ENCODE assay signal across 8 cellular contexts in genomic region chr14:21039585-21040369, GRCh38. TPM values are rescaled to one million over a fixed set of nuclear protein-coding genes. Genes with fewer than 3 reads are reported as not detected.
A peak's percentile ranks its signal among the peaks of the same experiment; 100 is the strongest.
DNase-seq lines count a peak whose midpoint lies in the region; ATAC-seq, FAIRE-seq and TF ChIP-seq lines count a peak whose summit lies in the region.

No MANE protein-coding gene starts in this region.

- peak; percentile 54 for TF ChIP-seq CTCF in DOHH2 (IDR thresholded peaks at IDR 0.05; ENCODE audit: low read depth, low read length, poor library complexity, severe bottlenecking)
- peak; percentile 93 for TF ChIP-seq CTCF in HepG2 (CRISPR knock-in tag; IDR thresholded peaks at IDR 0.05)
- peak; percentile 62 for TF ChIP-seq CTCF in thoracic aorta (IDR thresholded peaks at IDR 0.05)

- POLR2A ChIA-PET in HepG2 (lab: Yijun Ruan, JAX), result interaction anchor here (0.8 to 3.5 kb wide), 15 partner anchors 10 to 64 kb away, joined by 3 to 112 read pairs (median 15); partner anchors contain the start of genes ARHGEF40, NDRG2 and TPPP2

- H3K27ac ChIP-seq in DOHH2 (ENCODE audit: low read depth, low read length) (no peak overlapping the region), HepG2 (ENCODE audit: extremely low read length, insufficient read depth, low read length) (peak overlapping the region; percentile 22), thoracic aorta (peak overlapping the region; percentile 64 to 68)

- no peak for TF ChIP-seq POLR2A in HepG2 (IDR thresholded peaks at IDR 0.05; ENCODE audit: insufficient read depth in 1 of 2, low read depth in 2 of 2, low read length in 2 of 2)

- H3K36me3 ChIP-seq in DOHH2 (ENCODE audit: control insufficient read depth, low read length) (no peaks in the 10 kb centered on the region), HepG2 (replicated peaks in 1 of 2; ENCODE audit: control insufficient read depth in 1 of 2, insufficient read depth in 2 of 2, low read length in 2 of 2) (no peaks in the 10 kb centered on the region), thoracic aorta (no peaks in the 10 kb centered on the region)

- in situ Hi-C loops in HepG2 (cut with HindIII; ENCODE audit: extremely low pct_ligation_motif_present, low pct_unique_long_range_greater_than_20kb), result loop anchor here (5.0 kb wide), 1 partner anchor 182 kb away; no protein-coding TSS in a partner anchor

- peak overlapping the region; percentile 82 for H2AFZ ChIP-seq in HepG2 (ENCODE audit: low read length)

- H3K9me2 ChIP-seq in DOHH2 (replicated peaks; ENCODE audit: control insufficient read depth, low read length), result no peaks in the 10 kb centered on the region

- CTCF ChIA-PET in HepG2 (lab: Yijun Ruan, JAX; ENCODE audit: low intra/inter-chr PET ratio, low total read pairs), result interaction anchor here (0.7 to 4.8 kb wide), 16 partner anchors 15 to 342 kb away, joined by 3 to 109 read pairs (median 4); partner anchors contain the start of gene METTL17

- BruUV-seq in HepG2 (replicated peaks; lab: Mats Ljungman, UMichigan), result no TSS peak

- H3K4me1 ChIP-seq in DOHH2 (ENCODE audit: control insufficient read depth, low read length), result no peaks in the 10 kb centered on the region
- peaks cover 76% of the 10 kb centered on the region for H3K4me1 ChIP-seq in HepG2 (ENCODE audit: insufficient read depth, low read length)
- peaks cover 13 to 17% of the 10 kb centered on the region in 2 donors for H3K4me1 ChIP-seq in thoracic aorta (ENCODE audit: control insufficient read depth in 1 of 2, low read depth in 2 of 2)

- H3K27me3 ChIP-seq in DOHH2 (ENCODE audit: control insufficient read depth, low read length) (peaks cover 35% of the 10 kb centered on the region), HepG2 (ENCODE audit: control insufficient read depth in 1 of 2, insufficient read depth in 2 of 2, low read length in 2 of 2) (no peaks in the 10 kb centered on the region; a peak in 1 of 5 replicates), thoracic aorta (replicated peaks; ENCODE audit: insufficient read depth) (no peaks in the 10 kb centered on the region)

- DNase-seq in HT1080 (ENCODE audit: low read depth), result peak; percentile 67
- peak; percentile 43 for DNase-seq in RPMI8226
- DNase-seq in dermis blood vessel endothelial cell, result peak; percentile 63
- peak; percentile 85 for DNase-seq in HepG2 (ENCODE audit: low spot score)
- no peak for DNase-seq in thoracic aorta (ENCODE audit: low spot score)

- FAIRE-seq in HepG2 (lab: Jason Lieb, UNC), result peak; percentile 94

- H3K9ac ChIP-seq in HepG2 (ENCODE audit: insufficient read depth, low read depth, low read length), result peak overlapping the region; percentile 38

- H4K20me1 ChIP-seq in DOHH2 (ENCODE audit: control insufficient read depth, insufficient read depth, low read depth, low read length) (no peaks in the 10 kb centered on the region), HepG2 (ENCODE audit: insufficient read depth, low read length) (no peaks in the 10 kb centered on the region)

- TF ChIP-seq EP300 in HepG2 (IDR thresholded peaks at IDR 0.05; ENCODE audit: low read depth in 2 of 2, low read length in 2 of 2) (no peak), HepG2 (CRISPR knock-in tag; IDR thresholded peaks at IDR 0.05; ENCODE audit: borderline replicate concordance) (no peak)

- ATAC-seq in HepG2 (peak; percentile 78), thoracic aorta (ENCODE audit: insufficient number of reproducible peaks, low FRiP score, low read depth) (no peak), HG03196 (IDR thresholded peaks at IDR 0.05; ENCODE audit: unreplicated experiment) (no peak), HG03565 (IDR thresholded peaks at IDR 0.05; ENCODE audit: unreplicated experiment) (no peak)

- H3K4me2 ChIP-seq in DOHH2 (ENCODE audit: low read length) (no peak overlapping the region), HepG2 (ENCODE audit: low read depth, low read length) (peak overlapping the region; percentile 69)

- intact Hi-C loops in HepG2 (cut with micrococcal nuclease; ENCODE audit: unreplicated experiment), result loop anchor here (1.0 to 2.0 kb wide), 3 partner anchors 15 to 182 kb away; no protein-coding TSS in a partner anchor

- peak; percentile 92 for TF ChIP-seq RAD21 in HepG2 (CRISPR knock-in tag; IDR thresholded peaks at IDR 0.05)

- H3K9me3 ChIP-seq in DOHH2 (ENCODE audit: control insufficient read depth, insufficient read depth, low read length) (no peaks in the 10 kb centered on the region), HepG2 (ENCODE audit: low read length) (no peaks in the 10 kb centered on the region), thoracic aorta (no peaks in the 10 kb centered on the region)

- H3K4me3 ChIP-seq in DOHH2 (ENCODE audit: low read length), result no peak overlapping the region
- H3K4me3 ChIP-seq in HepG2 (replicated peaks in 1 of 3; ENCODE audit: insufficient read depth in 1 of 3, low read depth in 2 of 3, low read length in 3 of 3), result peak overlapping the region in 2 of 3 experiments; percentile 20 to 42; a peak in 4 of 6 replicates
- H3K4me3 ChIP-seq in thoracic aorta, result no peak overlapping the region

- H3F3A ChIP-seq in DOHH2 (ENCODE audit: control insufficient read depth, insufficient read depth), result no peaks in the 10 kb centered on the region

- no peaks in the 10 kb centered on the region for H3K79me2 ChIP-seq in DOHH2 (ENCODE audit: control insufficient read depth, low read length)
- no peaks in the 10 kb centered on the region for H3K79me2 ChIP-seq in HepG2 (ENCODE audit: insufficient read depth, low read length)

- WGBS in HepG2 (ENCODE audit: low lambda C conversion rate), result 16% methylated on average over 8 of the region's 8 CpGs

RNA-seq across cellular contexts. Expression of gene RNASE7, which starts 2.4 kb away (rescaled TPM):
- 0.43 TPM in 1 of 2 replicates, not detected in the other for total RNA-seq in HT1080 (2014; rRNA removed; shearing (Covaris generic))
- polyA plus RNA-seq in HT1080 (2015; cell fraction: cytosol; rRNA removed), result 0.09 TPM in 1 of 2 replicates, not detected in the other
- polyA plus RNA-seq in HT1080 (2015; cell fraction: nucleus; rRNA removed), result not detected in 2 replicates
- not detected in 2 replicates for total RNA-seq in dermis blood vessel endothelial cell
- total RNA-seq in HepG2 (2016; rRNA removed; fragmentation: Illumina TruSeq; extraction: Trizol), result not detected in 2 replicates
- total RNA-seq in HepG2 (2016; cell fraction: cytosol; rRNA removed; fragmentation: Illumina TruSeq; extraction: Trizol; ENCODE audit: low read depth), result not detected in 2 replicates
- total RNA-seq in HepG2 (2016; cell fraction: insoluble cytoplasmic fraction; rRNA removed; fragmentation: Illumina TruSeq; extraction: Trizol), result not detected in 2 replicates
- total RNA-seq in HepG2 (2016; cell fraction: membrane; rRNA removed; fragmentation: Illumina TruSeq; extraction: Trizol), result not detected in 2 replicates
- not detected in 2 replicates for total RNA-seq in HepG2 (2016; cell fraction: nucleus; rRNA removed; fragmentation: Illumina TruSeq; extraction: Trizol)
- 0.04 and 0.17 TPM in 2 replicates for polyA plus RNA-seq in HepG2 (2011; rRNA removed)
- 0.04 and 0.06 TPM in 2 replicates for polyA plus RNA-seq in HepG2 (2011; cell fraction: cytosol; rRNA removed)
- 0.23 and 0.42 TPM in 2 replicates for polyA plus RNA-seq in HepG2 (2011; cell fraction: nucleus; rRNA removed)
- polyA plus RNA-seq in HepG2 (2012), result 0.41 and 1.6 TPM in 2 replicates
- polyA plus RNA-seq in HepG2 (2016; cell fraction: cytosol; fragmentation: Illumina TruSeq; extraction: Trizol; ENCODE audit: low read depth), result not detected in 2 replicates
- not detected in 2 replicates for polyA plus RNA-seq in HepG2 (2016; cell fraction: insoluble cytoplasmic fraction; fragmentation: Illumina TruSeq; extraction: Trizol; ENCODE audit: low read depth)
- not detected in 2 replicates for polyA plus RNA-seq in HepG2 (2016; cell fraction: membrane; fragmentation: Illumina TruSeq; extraction: Trizol; ENCODE audit: low read depth)
- polyA plus RNA-seq in HepG2 (2016; cell fraction: nucleus; fragmentation: Illumina TruSeq; extraction: Trizol; ENCODE audit: insufficient read depth, low read depth), result not detected in 2 replicates
- polyA minus RNA-seq in HepG2 (2011; rRNA and poly(A)+ RNA removed; ENCODE audit: low replicate concordance), result not detected in 2 replicates
- polyA minus RNA-seq in HepG2 (2011; cell fraction: cytosol; rRNA and poly(A)+ RNA removed), result not detected in 2 replicates
- polyA minus RNA-seq in HepG2 (2011; cell fraction: nucleus; rRNA and poly(A)+ RNA removed), result not detected in 2 replicates
- total RNA-seq in thoracic aorta, result under 1 TPM in 1 of 2 donors, not detected in 1; 0.27 TPM

RNA-seq across cellular contexts. Expression of gene RNASE13, which starts 5.2 kb away (rescaled TPM):
- not detected in 2 replicates for total RNA-seq in HT1080 (2014; rRNA removed; shearing (Covaris generic))
- polyA plus RNA-seq in HT1080 (2015; cell fraction: cytosol; rRNA removed), result not detected in 2 replicates
- polyA plus RNA-seq in HT1080 (2015; cell fraction: nucleus; rRNA removed), result not detected in 2 replicates
- total RNA-seq in dermis blood vessel endothelial cell, result not detected in 2 replicates
- not detected in 2 replicates for total RNA-seq in HepG2 (2016; rRNA removed; fragmentation: Illumina TruSeq; extraction: Trizol)
- not detected in 2 replicates for total RNA-seq in HepG2 (2016; cell fraction: cytosol; rRNA removed; fragmentation: Illumina TruSeq; extraction: Trizol; ENCODE audit: low read depth)
- total RNA-seq in HepG2 (2016; cell fraction: insoluble cytoplasmic fraction; rRNA removed; fragmentation: Illumina TruSeq; extraction: Trizol), result not detected in 2 replicates
- not detected in 2 replicates for total RNA-seq in HepG2 (2016; cell fraction: membrane; rRNA removed; fragmentation: Illumina TruSeq; extraction: Trizol)
- not detected in 2 replicates for total RNA-seq in HepG2 (2016; cell fraction: nucleus; rRNA removed; fragmentation: Illumina TruSeq; extraction: Trizol)
- polyA plus RNA-seq in HepG2 (2011; rRNA removed), result 1.0 and 1.4 TPM in 2 replicates
- polyA plus RNA-seq in HepG2 (2011; cell fraction: cytosol; rRNA removed), result 0.10 and 0.17 TPM in 2 replicates
- 3.5 and 4.0 TPM in 2 replicates for polyA plus RNA-seq in HepG2 (2011; cell fraction: nucleus; rRNA removed)
- 0.65 and 2.3 TPM in 2 replicates for polyA plus RNA-seq in HepG2 (2012)
- polyA plus RNA-seq in HepG2 (2016; cell fraction: cytosol; fragmentation: Illumina TruSeq; extraction: Trizol; ENCODE audit: low read depth), result not detected in 2 replicates
- polyA plus RNA-seq in HepG2 (2016; cell fraction: insoluble cytoplasmic fraction; fragmentation: Illumina TruSeq; extraction: Trizol; ENCODE audit: low read depth), result not detected in 2 replicates
- not detected in 2 replicates for polyA plus RNA-seq in HepG2 (2016; cell fraction: membrane; fragmentation: Illumina TruSeq; extraction: Trizol; ENCODE audit: low read depth)
- 0.49 TPM in 1 of 2 replicates, not detected in the other for polyA plus RNA-seq in HepG2 (2016; cell fraction: nucleus; fragmentation: Illumina TruSeq; extraction: Trizol; ENCODE audit: insufficient read depth, low read depth)
- polyA minus RNA-seq in HepG2 (2011; rRNA and poly(A)+ RNA removed; ENCODE audit: low replicate concordance), result not detected in 2 replicates
- polyA minus RNA-seq in HepG2 (2011; cell fraction: cytosol; rRNA and poly(A)+ RNA removed), result not detected in 2 replicates
- 1.6 and 2.2 TPM in 2 replicates for polyA minus RNA-seq in HepG2 (2011; cell fraction: nucleus; rRNA and poly(A)+ RNA removed)
- not detected for total RNA-seq in thoracic aorta

RNA-seq across cellular contexts. Expression of gene TPPP2, which starts 9.8 kb away (rescaled TPM):
- total RNA-seq in HT1080 (2014; rRNA removed; shearing (Covaris generic)), result not detected in 2 replicates
- not detected in 2 replicates for polyA plus RNA-seq in HT1080 (2015; cell fraction: cytosol; rRNA removed)
- not detected in 2 replicates for polyA plus RNA-seq in HT1080 (2015; cell fraction: nucleus; rRNA removed)
- total RNA-seq in dermis blood vessel endothelial cell (not detected in 2 replicates), HepG2 (2016; rRNA removed; fragmentation: Illumina TruSeq; extraction: Trizol) (0.58 and 0.63 TPM in 2 replicates), thoracic aorta (not detected)
- total RNA-seq in HepG2 (2016; cell fraction: cytosol; rRNA removed; fragmentation: Illumina TruSeq; extraction: Trizol; ENCODE audit: low read depth), result not detected in 2 replicates
- 0.89 and 1.0 TPM in 2 replicates for total RNA-seq in HepG2 (2016; cell fraction: insoluble cytoplasmic fraction; rRNA removed; fragmentation: Illumina TruSeq; extraction: Trizol)
- 0.72 and 1.5 TPM in 2 replicates for total RNA-seq in HepG2 (2016; cell fraction: membrane; rRNA removed; fragmentation: Illumina TruSeq; extraction: Trizol)
- total RNA-seq in HepG2 (2016; cell fraction: nucleus; rRNA removed; fragmentation: Illumina TruSeq; extraction: Trizol), result 1.1 and 1.4 TPM in 2 replicates
- 1.7 and 4.2 TPM in 2 replicates for polyA plus RNA-seq in HepG2 (2011; rRNA removed)
- polyA plus RNA-seq in HepG2 (2011; cell fraction: cytosol; rRNA removed), result 1.2 and 2.2 TPM in 2 replicates
- 4.3 and 5.0 TPM in 2 replicates for polyA plus RNA-seq in HepG2 (2011; cell fraction: nucleus; rRNA removed)
- polyA plus RNA-seq in HepG2 (2012), result 1.6 and 3.7 TPM in 2 replicates
- 0.58 and 0.72 TPM in 2 replicates for polyA plus RNA-seq in HepG2 (2016; cell fraction: cytosol; fragmentation: Illumina TruSeq; extraction: Trizol; ENCODE audit: low read depth)
- 0.66 and 1.7 TPM in 2 replicates for polyA plus RNA-seq in HepG2 (2016; cell fraction: insoluble cytoplasmic fraction; fragmentation: Illumina TruSeq; extraction: Trizol; ENCODE audit: low read depth)
- polyA plus RNA-seq in HepG2 (2016; cell fraction: membrane; fragmentation: Illumina TruSeq; extraction: Trizol; ENCODE audit: low read depth), result 0.56 and 0.69 TPM in 2 replicates
- 0.44 and 2.4 TPM in 2 replicates for polyA plus RNA-seq in HepG2 (2016; cell fraction: nucleus; fragmentation: Illumina TruSeq; extraction: Trizol; ENCODE audit: insufficient read depth, low read depth)
- polyA minus RNA-seq in HepG2 (2011; rRNA and poly(A)+ RNA removed; ENCODE audit: low replicate concordance), result 2.2 TPM in 1 of 2 replicates, not detected in the other
- polyA minus RNA-seq in HepG2 (2011; cell fraction: cytosol; rRNA and poly(A)+ RNA removed), result 1.1 and 1.9 TPM in 2 replicates
- polyA minus RNA-seq in HepG2 (2011; cell fraction: nucleus; rRNA and poly(A)+ RNA removed), result 4.1 and 4.7 TPM in 2 replicates

RNA-seq across cellular contexts. Expression of gene NDRG2, which starts 14.9 kb away (rescaled TPM):
- 13.1 and 16.9 TPM in 2 replicates for total RNA-seq in HT1080 (2014; rRNA removed; shearing (Covaris generic))
- 4.9 and 6.4 TPM in 2 replicates for polyA plus RNA-seq in HT1080 (2015; cell fraction: cytosol; rRNA removed)
- polyA plus RNA-seq in HT1080 (2015; cell fraction: nucleus; rRNA removed), result 11.1 and 13.8 TPM in 2 replicates
- total RNA-seq in dermis blood vessel endothelial cell (3.3 and 3.6 TPM in 2 replicates), HepG2 (2016; rRNA removed; fragmentation: Illumina TruSeq; extraction: Trizol) (27.2 and 27.4 TPM in 2 replicates), thoracic aorta (100 to 1,000 TPM; 139 TPM)
- 7.0 and 7.9 TPM in 2 replicates for total RNA-seq in HepG2 (2016; cell fraction: cytosol; rRNA removed; fragmentation: Illumina TruSeq; extraction: Trizol; ENCODE audit: low read depth)
- total RNA-seq in HepG2 (2016; cell fraction: insoluble cytoplasmic fraction; rRNA removed; fragmentation: Illumina TruSeq; extraction: Trizol), result 23.1 and 29.2 TPM in 2 replicates
- total RNA-seq in HepG2 (2016; cell fraction: membrane; rRNA removed; fragmentation: Illumina TruSeq; extraction: Trizol), result 8.1 and 9.2 TPM in 2 replicates
- 21.6 and 27.8 TPM in 2 replicates for total RNA-seq in HepG2 (2016; cell fraction: nucleus; rRNA removed; fragmentation: Illumina TruSeq; extraction: Trizol)
- 143 and 189 TPM in 2 replicates for polyA plus RNA-seq in HepG2 (2011; rRNA removed)
- 91.9 and 130 TPM in 2 replicates for polyA plus RNA-seq in HepG2 (2011; cell fraction: cytosol; rRNA removed)
- polyA plus RNA-seq in HepG2 (2011; cell fraction: nucleus; rRNA removed), result 360 and 469 TPM in 2 replicates
- polyA plus RNA-seq in HepG2 (2012), result 75.5 and 109 TPM in 2 replicates
- 4.3 and 4.9 TPM in 2 replicates for polyA plus RNA-seq in HepG2 (2016; cell fraction: cytosol; fragmentation: Illumina TruSeq; extraction: Trizol; ENCODE audit: low read depth)
- 42.0 and 43.6 TPM in 2 replicates for polyA plus RNA-seq in HepG2 (2016; cell fraction: insoluble cytoplasmic fraction; fragmentation: Illumina TruSeq; extraction: Trizol; ENCODE audit: low read depth)
- polyA plus RNA-seq in HepG2 (2016; cell fraction: membrane; fragmentation: Illumina TruSeq; extraction: Trizol; ENCODE audit: low read depth), result 7.2 TPM in 2 replicates
- 76.3 and 87.7 TPM in 2 replicates for polyA plus RNA-seq in HepG2 (2016; cell fraction: nucleus; fragmentation: Illumina TruSeq; extraction: Trizol; ENCODE audit: insufficient read depth, low read depth)
- polyA minus RNA-seq in HepG2 (2011; rRNA and poly(A)+ RNA removed; ENCODE audit: low replicate concordance), result 5.2 and 91.7 TPM in 2 replicates
- polyA minus RNA-seq in HepG2 (2011; cell fraction: cytosol; rRNA and poly(A)+ RNA removed), result 23.4 and 34.4 TPM in 2 replicates
- polyA minus RNA-seq in HepG2 (2011; cell fraction: nucleus; rRNA and poly(A)+ RNA removed), result 87.3 and 125 TPM in 2 replicates

RNA-seq across cellular contexts. Expression of gene RNASE8, which starts 17.8 kb away (rescaled TPM):
- total RNA-seq in HT1080 (2014; rRNA removed; shearing (Covaris generic)), result not detected in 2 replicates
- not detected in 2 replicates for polyA plus RNA-seq in HT1080 (2015; cell fraction: cytosol; rRNA removed)
- polyA plus RNA-seq in HT1080 (2015; cell fraction: nucleus; rRNA removed), result not detected in 2 replicates
- not detected in 2 replicates for total RNA-seq in dermis blood vessel endothelial cell
- total RNA-seq in HepG2 (2016; rRNA removed; fragmentation: Illumina TruSeq; extraction: Trizol), result not detected in 2 replicates
- not detected in 2 replicates for total RNA-seq in HepG2 (2016; cell fraction: cytosol; rRNA removed; fragmentation: Illumina TruSeq; extraction: Trizol; ENCODE audit: low read depth)
- not detected in 2 replicates for total RNA-seq in HepG2 (2016; cell fraction: insoluble cytoplasmic fraction; rRNA removed; fragmentation: Illumina TruSeq; extraction: Trizol)
- not detected in 2 replicates for total RNA-seq in HepG2 (2016; cell fraction: membrane; rRNA removed; fragmentation: Illumina TruSeq; extraction: Trizol)
- total RNA-seq in HepG2 (2016; cell fraction: nucleus; rRNA removed; fragmentation: Illumina TruSeq; extraction: Trizol), result not detected in 2 replicates
- not detected in 2 replicates for polyA plus RNA-seq in HepG2 (2011; rRNA removed)
- polyA plus RNA-seq in HepG2 (2011; cell fraction: cytosol; rRNA removed), result not detected in 2 replicates
- not detected in 2 replicates for polyA plus RNA-seq in HepG2 (2011; cell fraction: nucleus; rRNA removed)
- polyA plus RNA-seq in HepG2 (2012), result not detected in 2 replicates
- polyA plus RNA-seq in HepG2 (2016; cell fraction: cytosol; fragmentation: Illumina TruSeq; extraction: Trizol; ENCODE audit: low read depth), result not detected in 2 replicates
- not detected in 2 replicates for polyA plus RNA-seq in HepG2 (2016; cell fraction: insoluble cytoplasmic fraction; fragmentation: Illumina TruSeq; extraction: Trizol; ENCODE audit: low read depth)
- not detected in 2 replicates for polyA plus RNA-seq in HepG2 (2016; cell fraction: membrane; fragmentation: Illumina TruSeq; extraction: Trizol; ENCODE audit: low read depth)
- polyA plus RNA-seq in HepG2 (2016; cell fraction: nucleus; fragmentation: Illumina TruSeq; extraction: Trizol; ENCODE audit: insufficient read depth, low read depth), result not detected in 2 replicates
- not detected in 2 replicates for polyA minus RNA-seq in HepG2 (2011; rRNA and poly(A)+ RNA removed; ENCODE audit: low replicate concordance)
- polyA minus RNA-seq in HepG2 (2011; cell fraction: cytosol; rRNA and poly(A)+ RNA removed), result not detected in 2 replicates
- polyA minus RNA-seq in HepG2 (2011; cell fraction: nucleus; rRNA and poly(A)+ RNA removed), result not detected in 2 replicates
- not detected for total RNA-seq in thoracic aorta

Comparison
In these comparisons a context has a peak if more than half of its experiments do, and no peak if none do; other contexts are left out.
1. H3K4me3 ChIP-seq: peak in HepG2 (2 of 3); none in DOHH2 (single experiment) and thoracic aorta (single experiment).
2. Peak in every context shown above with its lines, with median percentiles within 50 percentile points of each other: CTCF ChIP-seq.